Comparison of ENCODE assay signal across 8 cellular contexts in the genomic region with DNA sequence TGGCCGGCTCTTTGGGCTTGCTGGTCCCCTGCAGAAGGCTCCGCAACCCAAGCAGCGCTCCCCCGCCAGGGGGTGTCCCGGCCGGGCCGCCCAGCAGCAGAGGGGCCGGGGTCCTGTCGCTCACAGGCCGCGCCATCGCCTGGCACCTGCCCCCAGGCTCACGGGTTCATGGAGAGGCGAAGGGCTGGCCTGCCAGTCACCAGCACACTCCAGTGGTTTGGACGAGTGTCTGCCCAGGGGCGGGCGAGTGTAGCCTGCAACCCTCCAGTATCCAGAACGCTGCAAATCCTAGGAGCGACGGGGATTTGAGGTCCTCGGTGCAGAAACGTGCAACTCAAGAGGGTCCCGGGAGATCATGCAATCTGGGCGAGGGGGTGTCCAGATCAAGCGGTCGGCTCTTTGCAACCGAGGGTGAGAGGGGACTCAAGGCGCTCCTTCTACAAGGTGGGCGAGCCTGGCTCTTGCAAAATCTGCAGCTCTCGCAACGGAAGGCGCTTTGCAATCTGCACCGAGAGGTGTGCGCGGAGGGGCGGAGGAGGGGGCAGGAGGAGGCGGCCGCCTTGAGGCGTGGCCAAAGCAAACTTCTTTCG. TPM values are rescaled to one million over a fixed set of nuclear protein-coding genes. Genes with fewer than 3 reads are reported as not detected.
DNase-seq lines count a peak whose midpoint lies in the region; TF ChIP-seq lines count a peak whose summit lies in the region.

A gene with protein sequence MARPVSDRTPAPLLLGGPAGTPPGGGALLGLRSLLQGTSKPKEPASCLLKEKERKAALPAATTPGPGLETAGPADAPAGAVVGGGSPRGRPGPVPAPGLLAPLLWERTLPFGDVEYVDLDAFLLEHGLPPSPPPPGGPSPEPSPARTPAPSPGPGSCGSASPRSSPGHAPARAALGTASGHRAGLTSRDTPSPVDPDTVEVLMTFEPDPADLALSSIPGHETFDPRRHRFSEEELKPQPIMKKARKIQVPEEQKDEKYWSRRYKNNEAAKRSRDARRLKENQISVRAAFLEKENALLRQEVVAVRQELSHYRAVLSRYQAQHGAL (minus strand): TSS at position 521 of the 590 bp plus-strand sequence. CDS start 385 bp downstream, at position 136.

- H3F3A ChIP-seq in MM.1S (ENCODE audit: insufficient read depth, low read length): peaks cover 30% of the 10 kb centered on the region

- H3K4me3 ChIP-seq in MM.1S (ENCODE audit: low read length): peak within 1 kb of the TSS; percentile 72
- H3K4me3 ChIP-seq in iPS-11a (ENCODE audit: low read depth, low read length): peak within 1 kb of the TSS; percentile 54
- peak within 1 kb of the TSS; percentile 57 to 98 (median 77) for H3K4me3 ChIP-seq in spleen

- TF ChIP-seq CTCF in MM.1S (IDR thresholded peaks at IDR 0.05; ENCODE audit: low read length) (peak; percentile 14), spleen (IDR thresholded peaks at IDR 0.05 in 8 of 11, conservative IDR thresholded peaks at IDR 0.05 in 3 of 11) (peak in 4 of 11 experiments; percentile 12 to 38 (median 22)), GM13977 (IDR thresholded peaks at IDR 0.05; ENCODE audit: extremely low read depth, insufficient read depth, missing control alignments) (no peak)

- peak within 1 kb of the TSS; percentile 91 for H3K27ac ChIP-seq in MM.1S (ENCODE audit: low read length)
- peak within 1 kb of the TSS; percentile 92 to 98 (median 95) for H3K27ac ChIP-seq in spleen

- peaks cover 56% of the 10 kb centered on the region for H3K4me1 Mint-ChIP-seq in activated naive CD8-positive, alpha-beta T cell (ENCODE audit: low read depth)

- DNase-seq in SIG-M5 treated with dmso at 0.1 percent for 504 hours (lab: John Stamatoyannopoulos, UW; ENCODE audit: unreplicated experiment) (peak; percentile 71), SIG-M5 (lab: John Stamatoyannopoulos, UW) (no peak), MM.1S (no peak), spleen (peak; percentile 93), NCI-H1436 treated with DMSO at 0.1 percent for 48 hours (lab: John Stamatoyannopoulos, UW) (no peak), GM13977 (ENCODE audit: low spot score) (no peak)

- no peaks in the 10 kb centered on the region for H3K27me3 Mint-ChIP-seq in activated naive CD8-positive, alpha-beta T cell

- H3K36me3 Mint-ChIP-seq in activated naive CD8-positive, alpha-beta T cell: no peaks in the 10 kb centered on the region

- H2AFZ ChIP-seq in MM.1S (ENCODE audit: low read length): peak within 1 kb of the TSS; percentile 84

- H4K20me1 ChIP-seq in MM.1S (ENCODE audit: insufficient read depth, low read length): no peaks in the 10 kb centered on the region

- no peaks in the 10 kb centered on the region for H3K79me2 ChIP-seq in MM.1S (ENCODE audit: low read length)

- WGBS in spleen, 5 donors: 0 to 1% (median 0%) methylated on average over 21 to 40 of the region's 40 CpGs

- H3K4me1 ChIP-seq in MM.1S (ENCODE audit: low read length) (peaks cover 32% of the 10 kb centered on the region), spleen (peaks cover 34 to 76% (median 56%) of the 10 kb centered on the region in 6 donors)

- H3K9me2 ChIP-seq in MM.1S (replicated peaks; ENCODE audit: insufficient read depth, low read length): no peaks in the 10 kb centered on the region

- peak in 1 of 3 donors; percentile 13 for TF ChIP-seq POLR2A in spleen (IDR thresholded peaks at IDR 0.05)

- H3K9ac ChIP-seq in MM.1S (ENCODE audit: low read length): peak within 1 kb of the TSS; percentile 75

- H3K9me3 Mint-ChIP-seq in activated naive CD8-positive, alpha-beta T cell (ENCODE audit: low read depth): no peaks in the 10 kb centered on the region

- H3K27me3 ChIP-seq in MM.1S (replicated peaks; ENCODE audit: insufficient read depth, low read length) (peaks cover 8% of the 10 kb centered on the region), spleen (replicated peaks in 1 of 7) (no peaks in the 10 kb centered on the region)

- peak within 1 kb of the TSS; percentile 99 for H3K27ac Mint-ChIP-seq in activated naive CD8-positive, alpha-beta T cell

- peak within 1 kb of the TSS; percentile 95 for H3K4me2 ChIP-seq in MM.1S (ENCODE audit: low read depth, low read length)

- peak within 1 kb of the TSS; percentile 97 for H3K4me3 Mint-ChIP-seq in activated naive CD8-positive, alpha-beta T cell

- intact Hi-C loops in spleen (cut with DNase I; ENCODE audit: low total_unique reads): no loop called here

- H3K9me3 ChIP-seq in MM.1S (replicated peaks; ENCODE audit: insufficient read depth, low read length) (no peaks in the 10 kb centered on the region), spleen (no peaks in the 10 kb centered on the region)

- in situ Hi-C loops in GM13977 (cut with MboI; ENCODE audit: low pct_unique_long_range_greater_than_20kb, low sequenced_read_pairs, unreplicated experiment): loop anchor here (25.0 kb wide), 1 partner anchor 325 kb away; a partner anchor contains a TSS

- H3K36me3 ChIP-seq in MM.1S (replicated peaks; ENCODE audit: insufficient read depth, low read length) (no peaks in the 10 kb centered on the region), spleen (peaks cover 0 to 16% (median 10%) of the 10 kb centered on the region in 6 donors)

RNA-seq across cellular contexts. Expression of the gene that starts here (rescaled TPM):
- 10 to 100 TPM; 11.4 to 29.5 (median 22.5) TPM for total RNA-seq in spleen
- 10 to 100 TPM; 21.8 to 26.8 (median 24.1) TPM for polyA plus RNA-seq in spleen

Comparison
In these comparisons a context has a peak if more than half of its experiments do, and no peak if none do; other contexts are left out.
1. DNase-seq: peak in SIG-M5 treated with dmso at 0.1 percent for 504 hours (single experiment) and spleen (single experiment); none in SIG-M5 (single experiment), MM.1S (single experiment), NCI-H1436 treated with DMSO at 0.1 percent for 48 hours (single experiment) and GM13977 (single experiment).
2. Peak in every context shown above with its lines, with median percentiles within 50 percentile points of each other: H3K4me3 ChIP-seq.